20 cellular contexts compared by ENCODE assay signal in the genomic region with DNA sequence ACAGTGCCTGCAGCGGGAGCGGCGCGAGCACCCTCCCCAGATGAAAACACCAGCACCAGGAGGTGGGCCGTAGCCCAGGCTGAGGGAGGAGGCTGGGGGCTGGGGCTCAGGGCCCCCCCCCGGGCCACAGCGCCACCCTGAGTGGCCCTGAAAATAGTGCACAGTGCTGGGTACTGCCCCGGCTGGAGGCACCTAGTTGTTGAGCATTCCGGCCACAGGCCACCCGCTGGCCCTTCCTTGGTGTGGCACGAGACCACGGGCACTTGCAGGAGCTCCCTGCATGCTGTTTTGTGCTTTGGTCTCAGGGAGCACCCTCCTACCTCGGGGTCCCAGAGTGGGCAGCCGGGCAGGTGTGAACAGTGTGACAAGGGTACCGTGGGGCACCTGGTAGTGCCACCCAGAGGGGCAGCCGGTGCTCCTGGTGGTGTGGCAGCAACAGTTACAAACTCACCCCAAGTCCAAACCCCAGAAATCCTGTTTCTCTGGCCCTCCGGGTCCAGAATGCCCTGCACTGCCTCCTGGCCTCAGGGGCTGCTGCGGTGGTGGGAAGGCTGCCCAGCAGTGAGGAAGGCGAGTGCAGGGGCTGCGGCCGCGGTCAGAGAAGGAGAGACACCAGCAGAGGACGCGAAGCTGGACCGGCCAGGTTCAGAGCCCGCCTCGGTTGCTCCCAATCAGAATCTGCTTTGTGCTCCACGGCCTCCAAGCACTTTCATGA.
"Had no signal": no experiment of that assay in that cellular context is flagged by ENCODE, and none has a peak within 500 bp of the region (broad histone marks: within the 10 kb centered on the region; RNA-seq: fewer than 3 reads in every experiment).

No MANE protein-coding gene starts in this region.

- DNase-seq: activated CD4-positive, alpha-beta memory T cell treated with anti-CD3 and anti-CD28 coated beads, Interleukin-2, amount 10 ng/mL, durations not matched to agents 7 days and 5 days; activated CD4-positive, alpha-beta T cell treated with anti-CD3 and anti-CD28 coated beads, Interleukin-2, amount 10 ng/mL, durations not matched to agents 24 days and 14 days; activated gamma-delta T cell; activated naive CD4-positive, alpha-beta T cell treated with anti-CD3 and anti-CD28 coated beads, Interleukin-2, amount 50 U/mL, for 16 hours; activated naive CD8-positive, alpha-beta T cell treated with anti-CD3 and anti-CD28 coated beads, Interleukin-2, amount 50 U/mL, for 24 hours; effector memory CD4-positive, alpha-beta T cell; esophagus squamous epithelium; gastrocnemius medialis; hippocampal formation; left ventricle myocardium superior; midbrain; natural killer cell; stimulated activated CD4-positive, alpha-beta T cell treated with anti-CD3 and anti-CD28 coated beads, Interleukin-12 subunit alpha, Interleukin-12 subunit beta, amount 100 ng/mL, for 4 hours; stimulated activated CD4-positive, alpha-beta T cell treated with anti-CD3 and anti-CD28 coated beads, Interleukin-4, amount 100 ng/mL, for 4 hours; substantia nigra; T1000; tibial artery had no signal

- H3K4me3 Mint-ChIP-seq: activated CD4-positive, alpha-beta memory T cell treated with anti-CD3 and anti-CD28 coated beads, Interleukin-2, amount 10 ng/mL, durations not matched to agents 7 days and 5 days; activated CD4-positive, alpha-beta T cell treated with anti-CD3 and anti-CD28 coated beads, Interleukin-2, amount 10 ng/mL, durations not matched to agents 24 days and 14 days; activated naive CD8-positive, alpha-beta T cell treated with anti-CD3 and anti-CD28 coated beads, Interleukin-2, amount 50 U/mL, for 24 hours; natural killer cell; stimulated activated naive CD8-positive, alpha-beta T cell treated with anti-CD3 and anti-CD28 coated beads, Interleukin-15, Interleukin-2, amounts not matched to agents 100 ng/mL and 50 ng/mL, for 24 hours had no signal

- H3K9me3 Mint-ChIP-seq: activated CD4-positive, alpha-beta memory T cell treated with anti-CD3 and anti-CD28 coated beads, Interleukin-2, amount 10 ng/mL, durations not matched to agents 7 days and 5 days; activated CD4-positive, alpha-beta T cell treated with anti-CD3 and anti-CD28 coated beads, Interleukin-2, amount 10 ng/mL, durations not matched to agents 24 days and 14 days; activated naive CD8-positive, alpha-beta T cell treated with anti-CD3 and anti-CD28 coated beads, Interleukin-2, amount 50 U/mL, for 24 hours; natural killer cell; stimulated activated naive CD8-positive, alpha-beta T cell treated with anti-CD3 and anti-CD28 coated beads, Interleukin-15, Interleukin-2, amounts not matched to agents 100 ng/mL and 50 ng/mL, for 24 hours had no signal

- H3K4me3 ChIP-seq: cardiac muscle cell, esophagus squamous epithelium, gastrocnemius medialis, prostate gland, tibial artery had no signal

- H3K27ac ChIP-seq: cardiac muscle cell, esophagus squamous epithelium, gastrocnemius medialis, prostate gland, tibial artery had no signal

- H3K27ac Mint-ChIP-seq: activated CD4-positive, alpha-beta memory T cell treated with anti-CD3 and anti-CD28 coated beads, Interleukin-2, amount 10 ng/mL, durations not matched to agents 7 days and 5 days; activated CD4-positive, alpha-beta T cell treated with anti-CD3 and anti-CD28 coated beads, Interleukin-2, amount 10 ng/mL, durations not matched to agents 24 days and 14 days; activated naive CD8-positive, alpha-beta T cell treated with anti-CD3 and anti-CD28 coated beads, Interleukin-2, amount 50 U/mL, for 24 hours; natural killer cell; stimulated activated naive CD8-positive, alpha-beta T cell treated with anti-CD3 and anti-CD28 coated beads, Interleukin-15, Interleukin-2, amounts not matched to agents 100 ng/mL and 50 ng/mL, for 24 hours had no signal

- ATAC-seq: activated naive CD8-positive, alpha-beta T cell treated with anti-CD3 and anti-CD28 coated beads, Interleukin-2, amount 50 U/mL, for 24 hours; gastrocnemius medialis; left ventricle myocardium superior; natural killer cell had no signal

- H3K36me3 Mint-ChIP-seq: natural killer cell had no signal

- H3K4me1 Mint-ChIP-seq: activated CD4-positive, alpha-beta memory T cell treated with anti-CD3 and anti-CD28 coated beads, Interleukin-2, amount 10 ng/mL, durations not matched to agents 7 days and 5 days; activated CD4-positive, alpha-beta T cell treated with anti-CD3 and anti-CD28 coated beads, Interleukin-2, amount 10 ng/mL, durations not matched to agents 24 days and 14 days; activated naive CD8-positive, alpha-beta T cell treated with anti-CD3 and anti-CD28 coated beads, Interleukin-2, amount 50 U/mL, for 24 hours; natural killer cell had no signal

- H3K4me1 ChIP-seq: prostate gland had no signal

- H3K9me3 ChIP-seq: esophagus squamous epithelium, gastrocnemius medialis, prostate gland, tibial artery had no signal
